24 cellular contexts compared by ENCODE assay signal in the genomic region with DNA sequence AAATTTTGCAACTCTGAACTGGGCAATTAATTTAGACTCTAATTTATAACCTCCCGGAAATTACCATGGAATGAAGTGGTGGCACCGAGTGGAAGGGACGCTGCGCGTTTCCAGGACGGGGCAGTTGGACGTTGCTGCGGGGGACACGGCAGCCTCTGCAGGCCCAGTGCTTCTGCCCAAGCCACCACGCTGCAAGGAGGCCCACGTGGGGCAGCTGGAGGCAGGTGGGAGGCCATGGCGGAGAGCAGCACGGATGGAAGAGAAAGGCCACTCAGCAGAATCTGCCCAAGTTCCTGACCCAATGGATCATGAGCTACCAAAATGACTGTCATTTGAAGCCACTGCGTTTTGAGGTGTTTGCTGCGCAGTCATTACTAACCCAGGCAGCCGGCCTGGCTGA. TPM values are rescaled to one million over a fixed set of nuclear protein-coding genes. Genes with fewer than 3 reads are reported as not detected.
DNase-seq lines count a peak whose midpoint lies in the region; ATAC-seq and TF ChIP-seq lines count a peak whose summit lies in the region.
"Had no signal": no experiment of that assay in that cellular context is flagged by ENCODE, and none has a peak within 500 bp of the region (broad histone marks: within the 10 kb centered on the region; RNA-seq: fewer than 3 reads in every experiment).

No MANE protein-coding gene starts in this region.

- TF ChIP-seq CTCF in natural killer cell (IDR thresholded peaks at IDR 0.05) (no peak), osteocyte (IDR thresholded peaks at IDR 0.05) (no peak)

- DNase-seq in natural killer cell, result no peak
- no peak for DNase-seq in natural killer cell treated with Interleukin-12 subunit alpha and Interleukin-12 subunit beta and Interleukin-15 and Interleukin-18, amount 100 ng/mL, for 72 hours (ENCODE audit: low spot score)
- no peak for DNase-seq in effector memory CD8-positive, alpha-beta T cell
- DNase-seq in osteocyte (ENCODE audit: extremely low spot score, unreplicated experiment), result peak; percentile 84
- DNase-seq in NK-92 treated with Interleukin-12 subunit alpha and Interleukin-12 subunit beta, amount 100 ng/mL, for 24 hours (lab: John Stamatoyannopoulos, UW), result no peak
- DNase-seq in DMS153 (lab: John Stamatoyannopoulos, UW), result no peak
- DNase-seq: C1 segment of cervical spinal cord; CD4-positive, alpha-beta memory T cell; COR-L47; DMS79; EL; GF-D8; NCI-H1092 treated with DMSO at 0.1 percent for 48 hours; NCI-H1436 treated with DMSO at 0.1 percent for 48 hours; NCI-H187 treated with DMSO at 0.1 percent for 48 hours; NCI-H2107; NCI-H526; NCI-H82; PC-9; SJCRH30 had no signal

- H3K36me3 Mint-ChIP-seq in natural killer cell (no peaks in the 10 kb centered on the region), osteocyte (ENCODE audit: unreplicated experiment) (peaks cover 24% of the 10 kb centered on the region)
- H3K36me3 Mint-ChIP-seq in natural killer cell treated with Interleukin-12 subunit alpha and Interleukin-12 subunit beta and Interleukin-15 and Interleukin-18, amount 100 ng/mL, for 72 hours, result no peaks in the 10 kb centered on the region
- no peaks in the 10 kb centered on the region for H3K36me3 Mint-ChIP-seq in effector memory CD8-positive, alpha-beta T cell (ENCODE audit: insufficient read depth)

- no peaks in the 10 kb centered on the region for H3K9me3 Mint-ChIP-seq in natural killer cell
- no peaks in the 10 kb centered on the region for H3K9me3 Mint-ChIP-seq in natural killer cell treated with Interleukin-12 subunit alpha and Interleukin-12 subunit beta and Interleukin-15 and Interleukin-18, amount 100 ng/mL, for 72 hours
- no peaks in the 10 kb centered on the region for H3K9me3 Mint-ChIP-seq in effector memory CD8-positive, alpha-beta T cell
- no peaks in the 10 kb centered on the region for H3K9me3 Mint-ChIP-seq in osteocyte (ENCODE audit: unreplicated experiment)
- H3K9me3 Mint-ChIP-seq: CD4-positive, alpha-beta memory T cell had no signal

- ATAC-seq in natural killer cell (no peak), HG03442 (IDR thresholded peaks at IDR 0.05; ENCODE audit: unreplicated experiment) (no peak)
- no peak for ATAC-seq in natural killer cell treated with Interleukin-12 subunit alpha and Interleukin-12 subunit beta and Interleukin-15 and Interleukin-18, amount 100 ng/mL, for 72 hours
- no peak for ATAC-seq in effector memory CD8-positive, alpha-beta T cell (replicated peaks)
- ATAC-seq: Right ventricle myocardium inferior, SK-N-SH treated with all-trans-retinoic acid at 6 μM for 48 hours had no signal

- intact Hi-C loops in natural killer cell (cut with micrococcal nuclease), result no loop called here

- peak overlapping the region; percentile 51 to 64 for H3K27ac Mint-ChIP-seq in natural killer cell
- peak overlapping the region in 1 of 2 donors; percentile 26 for H3K27ac Mint-ChIP-seq in natural killer cell treated with Interleukin-12 subunit alpha and Interleukin-12 subunit beta and Interleukin-15 and Interleukin-18, amount 100 ng/mL, for 72 hours
- H3K27ac Mint-ChIP-seq in effector memory CD8-positive, alpha-beta T cell, result peak overlapping the region; percentile 1 to 90
- no peak overlapping the region for H3K27ac Mint-ChIP-seq in osteocyte (ENCODE audit: unreplicated experiment)

- H3K27me3 Mint-ChIP-seq in natural killer cell (ENCODE audit: low read depth in 2 of 2) (no peaks in the 10 kb centered on the region), osteocyte (ENCODE audit: unreplicated experiment) (no peaks in the 10 kb centered on the region)
- no peaks in the 10 kb centered on the region for H3K27me3 Mint-ChIP-seq in natural killer cell treated with Interleukin-12 subunit alpha and Interleukin-12 subunit beta and Interleukin-15 and Interleukin-18, amount 100 ng/mL, for 72 hours
- H3K27me3 Mint-ChIP-seq in effector memory CD8-positive, alpha-beta T cell, result no peaks in the 10 kb centered on the region
- H3K27me3 Mint-ChIP-seq: CD4-positive, alpha-beta memory T cell had no signal

- H3K4me3 Mint-ChIP-seq in natural killer cell (no peak overlapping the region), osteocyte (ENCODE audit: unreplicated experiment) (no peak overlapping the region)
- no peak overlapping the region for H3K4me3 Mint-ChIP-seq in natural killer cell treated with Interleukin-12 subunit alpha and Interleukin-12 subunit beta and Interleukin-15 and Interleukin-18, amount 100 ng/mL, for 72 hours
- H3K4me3 Mint-ChIP-seq in effector memory CD8-positive, alpha-beta T cell, result no peak overlapping the region
- H3K4me3 Mint-ChIP-seq: CD4-positive, alpha-beta memory T cell had no signal

- peaks cover 7 to 14% of the 10 kb centered on the region in 2 donors for H3K4me1 Mint-ChIP-seq in natural killer cell
- H3K4me1 Mint-ChIP-seq in natural killer cell treated with Interleukin-12 subunit alpha and Interleukin-12 subunit beta and Interleukin-15 and Interleukin-18, amount 100 ng/mL, for 72 hours (ENCODE audit: low read depth in 2 of 2), result peaks cover 4 to 10% of the 10 kb centered on the region in 2 donors
- peaks cover 8 to 9% of the 10 kb centered on the region in 2 donors for H3K4me1 Mint-ChIP-seq in effector memory CD8-positive, alpha-beta T cell (ENCODE audit: low read depth in 2 of 2)
- H3K4me1 Mint-ChIP-seq in osteocyte (ENCODE audit: unreplicated experiment), result no peaks in the 10 kb centered on the region

RNA-seq across cellular contexts. Expression of a gene that starts 11.2 kb away (rescaled TPM):
- total RNA-seq in natural killer cell (under 1 TPM; 0.56 to 0.93 (median 0.72) TPM), osteocyte (2.6 and 2.9 TPM in 2 replicates)
- total RNA-seq in natural killer cell treated with Interleukin-12 subunit alpha and Interleukin-12 subunit beta and Interleukin-15 and Interleukin-18, amount 100 ng/mL, for 72 hours, result 1 to 10 TPM; 1.8 to 1.9 TPM
- total RNA-seq: RPMI7951 had no signal

RNA-seq across cellular contexts. Expression of a gene that starts 26.0 kb away (rescaled TPM):
- total RNA-seq in natural killer cell, result 10 to 100 TPM; 26.1 to 33.9 (median 27.1) TPM
- total RNA-seq in natural killer cell treated with Interleukin-12 subunit alpha and Interleukin-12 subunit beta and Interleukin-15 and Interleukin-18, amount 100 ng/mL, for 72 hours, result 10 to 100 TPM; 22.9 to 40.7 TPM
- total RNA-seq in osteocyte, result 27.5 and 29.0 TPM in 2 replicates
